Comparison of ENCODE assay signal across 19 cellular contexts in the genomic region with DNA sequence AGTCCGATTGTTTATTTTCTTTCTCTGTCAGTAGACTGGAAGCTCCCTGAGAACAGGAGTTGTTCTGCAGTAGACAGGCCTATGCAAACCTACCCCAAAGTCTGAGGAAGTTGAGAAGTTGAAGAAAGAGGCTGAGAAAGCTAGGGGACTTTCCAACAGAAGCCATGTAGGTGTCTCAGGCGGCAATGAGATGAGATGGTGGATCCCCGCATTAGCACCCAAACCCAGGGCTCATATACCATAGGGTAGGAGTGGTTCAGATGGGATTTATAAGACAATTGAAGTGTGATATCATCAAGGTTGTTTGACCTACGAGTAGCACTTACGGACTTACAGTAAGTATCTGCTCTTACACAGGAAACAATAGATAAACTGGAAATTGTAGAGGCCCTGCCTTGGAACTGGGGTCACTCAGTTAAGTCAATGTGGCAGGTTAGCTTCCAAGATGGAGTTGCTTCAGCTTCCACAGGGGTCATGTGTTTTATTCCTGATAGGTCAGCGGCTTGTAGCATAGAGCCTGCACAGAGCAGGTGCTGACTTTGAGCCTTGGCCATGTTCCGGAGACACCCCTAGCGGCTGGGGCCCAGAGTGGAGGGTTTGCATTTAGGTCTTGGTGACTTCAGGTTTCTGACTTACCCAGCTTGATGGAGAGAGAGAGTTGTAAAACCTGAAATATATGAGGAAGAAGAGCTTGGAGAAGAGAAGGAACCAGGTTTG. TPM values are rescaled to one million over a fixed set of nuclear protein-coding genes. Genes with fewer than 3 reads are reported as not detected.
DNase-seq lines count a peak whose midpoint lies in the region; TF ChIP-seq lines count a peak whose summit lies in the region.
"Had no signal": no experiment of that assay in that cellular context is flagged by ENCODE, and none has a peak within 500 bp of the region (broad histone marks: within the 10 kb centered on the region; RNA-seq: fewer than 3 reads in every experiment).

No MANE protein-coding gene starts in this region.

- intact Hi-C loops in activated naive CD4-positive, alpha-beta T cell treated with anti-CD3 and anti-CD28 coated beads for 36 hours (cut with micrococcal nuclease), result loop anchor here (5.0 kb wide), 2 partner anchors 409 to 984 kb away; a partner anchor contains a TSS
- intact Hi-C loops in activated CD4-positive, alpha-beta memory T cell treated with anti-CD3 and anti-CD28 coated beads for 36 hours (cut with micrococcal nuclease), result no loop called here
- intact Hi-C loops in spleen (cut with DNase I; ENCODE audit: low total_unique reads), result no loop called here

- peaks cover 6% of the 10 kb centered on the region for H3K9me3 Mint-ChIP-seq in activated naive CD4-positive, alpha-beta T cell treated with anti-CD3 and anti-CD28 coated beads for 36 hours
- H3K9me3 Mint-ChIP-seq in activated CD4-positive, alpha-beta memory T cell treated with anti-CD3 and anti-CD28 coated beads for 36 hours, result peaks cover 6% of the 10 kb centered on the region

- peaks cover 75% of the 10 kb centered on the region for H3K4me1 Mint-ChIP-seq in activated naive CD4-positive, alpha-beta T cell treated with anti-CD3 and anti-CD28 coated beads for 36 hours (ENCODE audit: low read depth)
- H3K4me1 Mint-ChIP-seq in activated CD4-positive, alpha-beta memory T cell treated with anti-CD3 and anti-CD28 coated beads for 36 hours (ENCODE audit: low read depth), result peaks cover 73% of the 10 kb centered on the region

- H3K9me3 ChIP-seq in effector memory CD4-positive, alpha-beta T cell (ENCODE audit: control insufficient read depth, low read length), result no peaks in the 10 kb centered on the region
- H3K9me3 ChIP-seq in spleen, result no peaks in the 10 kb centered on the region
- H3K9me3 ChIP-seq: esophagus muscularis mucosa, pancreas, sigmoid colon, SK-N-SH, vagina had no signal

- no peak overlapping the region for H3K4me3 Mint-ChIP-seq in activated naive CD4-positive, alpha-beta T cell treated with anti-CD3 and anti-CD28 coated beads for 36 hours
- H3K4me3 Mint-ChIP-seq in activated CD4-positive, alpha-beta memory T cell treated with anti-CD3 and anti-CD28 coated beads for 36 hours, result no peak overlapping the region

- WGBS in spleen, 5 donors, result 83 to 91% (median 87%) methylated on average over 8 of the region's 8 CpGs

- CTCF ChIA-PET in activated naive CD4-positive, alpha-beta T cell treated with anti-CD3 and anti-CD28 coated beads for 36 hours (lab: Charles Lee), result interaction anchor here (1.0 to 5.8 kb wide), 7 partner anchors 9 to 78 kb away, joined by 3 to 95 read pairs (median 4); no protein-coding TSS in a partner anchor
- CTCF ChIA-PET in activated CD4-positive, alpha-beta memory T cell treated with anti-CD3 and anti-CD28 coated beads for 36 hours (lab: Charles Lee), result interaction anchor here (1.1 to 6.1 kb wide), 3 partner anchors 27 to 34 kb away, joined by 3 to 118 read pairs (median 31); no protein-coding TSS in a partner anchor

- H3K27me3 Mint-ChIP-seq in activated naive CD4-positive, alpha-beta T cell treated with anti-CD3 and anti-CD28 coated beads for 36 hours (ENCODE audit: low read depth), result no peaks in the 10 kb centered on the region
- H3K27me3 Mint-ChIP-seq in activated CD4-positive, alpha-beta memory T cell treated with anti-CD3 and anti-CD28 coated beads for 36 hours, result peaks cover 2% of the 10 kb centered on the region

- H3K4me1 ChIP-seq in effector memory CD4-positive, alpha-beta T cell (ENCODE audit: control insufficient read depth, insufficient read depth, low read length, poor library complexity, severe bottlenecking), result peaks cover 83% of the 10 kb centered on the region
- H3K4me1 ChIP-seq in spleen, result peaks cover 38 to 100% (median 69%) of the 10 kb centered on the region in 6 donors
- H3K4me1 ChIP-seq: esophagus muscularis mucosa, sigmoid colon, vagina had no signal

- peaks cover 23% of the 10 kb centered on the region for H3K36me3 Mint-ChIP-seq in activated naive CD4-positive, alpha-beta T cell treated with anti-CD3 and anti-CD28 coated beads for 36 hours (ENCODE audit: low read depth)
- peaks cover 35% of the 10 kb centered on the region for H3K36me3 Mint-ChIP-seq in activated CD4-positive, alpha-beta memory T cell treated with anti-CD3 and anti-CD28 coated beads for 36 hours

- TF ChIP-seq CTCF in spleen (IDR thresholded peaks at IDR 0.05 in 8 of 11, conservative IDR thresholded peaks at IDR 0.05 in 3 of 11), result no peak

- no peak for TF ChIP-seq POLR2A in spleen (IDR thresholded peaks at IDR 0.05)

- peak; percentile 60 for DNase-seq in activated naive CD4-positive, alpha-beta T cell treated with anti-CD3 and anti-CD28 coated beads for 36 hours
- DNase-seq in activated naive CD4-positive, alpha-beta T cell (lab: John Stamatoyannopoulos, UW), result no peak
- peak; percentile 34 for DNase-seq in activated CD4-positive, alpha-beta memory T cell treated with anti-CD3 and anti-CD28 coated beads for 36 hours
- DNase-seq in effector memory CD4-positive, alpha-beta T cell, result no peak
- DNase-seq in spleen (peak; percentile 70), NCI-H187 (lab: John Stamatoyannopoulos, UW) (no peak), anterior cingulate cortex (lab: John Stamatoyannopoulos, UW) (no peak), DMS114 treated with DMSO at 0.1 percent for 48 hours (lab: John Stamatoyannopoulos, UW; ENCODE audit: unreplicated experiment) (no peak)
- DNase-seq: EL; left ventricle myocardium superior; NCI-H82; pancreas; sigmoid colon; SK-N-SH; stimulated activated CD4-positive, alpha-beta T cell treated with anti-CD3 and anti-CD28 coated beads, Interleukin-2, amount 100 ng/mL, for 24 hours; substantia nigra had no signal

- peak overlapping the region; percentile 97 for H3K27ac Mint-ChIP-seq in activated naive CD4-positive, alpha-beta T cell treated with anti-CD3 and anti-CD28 coated beads for 36 hours
- peak overlapping the region; percentile 79 for H3K27ac Mint-ChIP-seq in activated CD4-positive, alpha-beta memory T cell treated with anti-CD3 and anti-CD28 coated beads for 36 hours

- peak overlapping the region; percentile 18 for H3K27ac ChIP-seq in effector memory CD4-positive, alpha-beta T cell (ENCODE audit: insufficient read depth, low read length, poor library complexity, severe bottlenecking)
- peak overlapping the region in 1 of 8 donors; percentile 95 for H3K27ac ChIP-seq in spleen
- H3K27ac ChIP-seq: esophagus muscularis mucosa, pancreas, sigmoid colon, vagina had no signal

- POLR2A ChIA-PET in activated CD4-positive, alpha-beta memory T cell treated with anti-CD3 and anti-CD28 coated beads for 36 hours (lab: Charles Lee), result interaction anchor here (5.3 kb wide), 1 partner anchor 14 kb away, joined by 74 read pairs; no protein-coding TSS in a partner anchor

- no peak overlapping the region for H3K4me3 ChIP-seq in effector memory CD4-positive, alpha-beta T cell (ENCODE audit: insufficient read depth, low read depth, low read length, poor library complexity, severe bottlenecking)
- H3K4me3 ChIP-seq in spleen, result no peak overlapping the region
- H3K4me3 ChIP-seq: esophagus muscularis mucosa, pancreas, sigmoid colon, vagina had no signal

- no peaks in the 10 kb centered on the region for H3K27me3 ChIP-seq in effector memory CD4-positive, alpha-beta T cell (replicated peaks; ENCODE audit: control insufficient read depth, insufficient read depth, low read length, poor library complexity, severe bottlenecking)
- no peaks in the 10 kb centered on the region for H3K27me3 ChIP-seq in spleen (replicated peaks in 1 of 7)
- H3K27me3 ChIP-seq: esophagus muscularis mucosa, pancreas, sigmoid colon, vagina had no signal

- no peaks in the 10 kb centered on the region for H3K36me3 ChIP-seq in effector memory CD4-positive, alpha-beta T cell (ENCODE audit: control insufficient read depth, insufficient read depth, low read length)
- H3K36me3 ChIP-seq in spleen, result peaks cover 0 to 2% (median 0%) of the 10 kb centered on the region in 6 donors
- H3K36me3 ChIP-seq: esophagus muscularis mucosa, pancreas, sigmoid colon, vagina had no signal

RNA-seq across cellular contexts. Expression of a gene that starts 2.3 kb away (rescaled TPM):
- total RNA-seq in activated naive CD4-positive, alpha-beta T cell treated with anti-CD3 and anti-CD28 coated beads for 36 hours, result 10 to 100 TPM; 85.9 to 87.4 TPM
- total RNA-seq in activated CD4-positive, alpha-beta memory T cell treated with anti-CD3 and anti-CD28 coated beads for 36 hours, result 100 to 1,000 TPM; 156 to 170 TPM
- total RNA-seq in spleen, result 100 to 1,000 TPM in 4 of 7 donors, 10 to 100 TPM in 3; 73.1 to 154 (median 106) TPM
- polyA plus RNA-seq in spleen, result 10 to 100 TPM; 43.9 to 75.8 (median 74.3) TPM

RNA-seq across cellular contexts. Expression of a gene that starts 44.1 kb away (rescaled TPM):
- total RNA-seq in activated naive CD4-positive, alpha-beta T cell treated with anti-CD3 and anti-CD28 coated beads for 36 hours, result 1 to 10 TPM in 1 of 2 experiments, under 1 TPM in 1; 0.77 to 1.2 TPM
- 10 to 100 TPM in 1 of 2 experiments, 1 to 10 TPM in 1; 9.8 to 10.5 TPM for total RNA-seq in activated CD4-positive, alpha-beta memory T cell treated with anti-CD3 and anti-CD28 coated beads for 36 hours
- 10 to 100 TPM in 6 of 7 donors, 1 to 10 TPM in 1; 6.3 to 53.9 (median 21.2) TPM for total RNA-seq in spleen
- polyA plus RNA-seq in spleen, result 10 to 100 TPM in 1 of 3 donors, 1 to 10 TPM in 2; 1.9 to 11.1 (median 5.9) TPM
- total RNA-seq: H1 had no signal
- polyA plus RNA-seq: H1, SK-N-SH had no signal

Comparison
In these comparisons a context has a peak if more than half of its experiments do, and no peak if none do; other contexts are left out.
1. DNase-seq: peak in activated naive CD4-positive, alpha-beta T cell treated with anti-CD3 and anti-CD28 coated beads for 36 hours (single experiment), activated CD4-positive, alpha-beta memory T cell treated with anti-CD3 and anti-CD28 coated beads for 36 hours (single experiment) and spleen (single experiment); none in activated naive CD4-positive, alpha-beta T cell (0 of 4), effector memory CD4-positive, alpha-beta T cell (0 of 3), NCI-H187 (0 of 2), anterior cingulate cortex (0 of 58) and DMS114 treated with DMSO at 0.1 percent for 48 hours (single experiment).